Comparison of ENCODE assay signal across 20 cellular contexts in the genomic region with DNA sequence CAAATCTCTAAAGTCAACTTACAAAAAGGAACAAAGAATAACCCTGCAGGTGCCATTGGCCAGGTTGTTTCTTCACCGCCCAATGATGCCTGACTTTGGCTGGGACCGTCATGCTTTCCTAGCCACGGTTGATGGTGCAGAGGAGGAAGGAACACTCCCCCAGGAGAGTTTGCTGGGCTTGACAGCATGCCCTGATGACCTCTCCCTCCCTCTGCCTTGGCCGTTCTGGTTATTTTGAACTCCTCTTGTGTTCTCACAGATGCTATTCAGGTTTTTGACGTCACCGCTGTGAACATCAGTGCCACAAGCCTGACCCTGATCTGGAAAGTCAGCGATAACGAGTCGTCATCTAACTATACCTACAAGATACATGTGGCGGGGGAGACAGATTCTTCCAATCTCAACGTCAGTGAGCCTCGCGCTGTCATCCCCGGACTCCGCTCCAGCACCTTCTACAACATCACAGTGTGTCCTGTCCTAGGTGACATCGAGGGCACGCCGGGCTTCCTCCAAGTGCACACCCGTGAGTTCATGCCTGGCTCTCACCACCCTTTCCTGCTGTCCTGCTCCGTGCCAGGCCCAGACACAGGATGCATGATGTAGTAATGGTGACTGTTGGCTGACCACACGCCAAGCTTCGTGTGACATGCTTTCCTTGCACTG.
DNase-seq lines count a peak whose midpoint lies in the region; ATAC-seq and TF ChIP-seq lines count a peak whose summit lies in the region.
"Had no signal": no experiment of that assay in that cellular context is flagged by ENCODE, and none has a peak within 500 bp of the region (broad histone marks: within the 10 kb centered on the region; RNA-seq: fewer than 3 reads in every experiment).

No MANE protein-coding gene starts in this region.

- H3K9me3 ChIP-seq in thyroid gland (no peaks in the 10 kb centered on the region), BE2C (no peaks in the 10 kb centered on the region)
- H3K9me3 ChIP-seq: SJSA1 had no signal

- no peak overlapping the region for H3K4me3 ChIP-seq in thyroid gland (replicated peaks in 1 of 3)
- H3K4me3 ChIP-seq in BE2C (ENCODE audit: low read depth, low read length) = no peak overlapping the region
- H3K4me3 ChIP-seq: SJSA1 had no signal

- H3K27me3 Mint-ChIP-seq in activated T-helper 17 cell treated with anti-CD3 and anti-CD28 coated beads, Interleukin-2, amount 50 U/mL, for 72 hours = no peaks in the 10 kb centered on the region

- peak overlapping the region; percentile 56 to 62 (median 57) for H3K27ac ChIP-seq in thyroid gland
- H3K27ac ChIP-seq: 22Rv1, SJSA1 had no signal

- H3K4me1 ChIP-seq in thyroid gland (peaks cover 12 to 23% of the 10 kb centered on the region in 2 donors), BE2C (no peaks in the 10 kb centered on the region)
- H3K4me1 ChIP-seq: SJSA1 had no signal

- peak overlapping the region; percentile 10 for H3K27ac Mint-ChIP-seq in activated T-helper 17 cell treated with anti-CD3 and anti-CD28 coated beads, Interleukin-2, amount 50 U/mL, for 72 hours

- H3K36me3 ChIP-seq in thyroid gland (peaks cover 8 to 9% of the 10 kb centered on the region in 2 donors), BE2C (no peaks in the 10 kb centered on the region)

- H3K9me3 Mint-ChIP-seq in activated T-helper 17 cell treated with anti-CD3 and anti-CD28 coated beads, Interleukin-2, amount 50 U/mL, for 72 hours = no peaks in the 10 kb centered on the region

- 65 to 75% methylated on average over 22 of the region's 22 CpGs for WGBS in thyroid gland, 2 donors

- intact Hi-C loops in thyroid gland (cut with DNase I) = no loop called here

- no peaks in the 10 kb centered on the region for H3K27me3 ChIP-seq in thyroid gland
- no peaks in the 10 kb centered on the region for H3K27me3 ChIP-seq in BE2C
- H3K27me3 ChIP-seq: SJSA1 had no signal

- TF ChIP-seq CTCF in thyroid gland (IDR thresholded peaks at IDR 0.05) (no peak), BE2C (IDR thresholded peaks at IDR 0.05; ENCODE audit: low read depth, low read length) (no peak)

- peaks cover 92% of the 10 kb centered on the region for H3K36me3 Mint-ChIP-seq in activated T-helper 17 cell treated with anti-CD3 and anti-CD28 coated beads, Interleukin-2, amount 50 U/mL, for 72 hours (ENCODE audit: low read depth)

- TF ChIP-seq POLR2A in thyroid gland (IDR thresholded peaks at IDR 0.05) = no peak

- DNase-seq in activated CD8-positive, alpha-beta memory T cell treated with anti-CD3 and anti-CD28 coated beads for 24 hours = peak; percentile 43
- no peak for DNase-seq in activated CD8-positive, alpha-beta memory T cell treated with anti-CD3 and anti-CD28 coated beads, Interleukin-2, amount 50 U/mL, for 48 hours
- peak; percentile 53 for DNase-seq in mesenteric fat pad (ENCODE audit: low spot score)
- DNase-seq in thyroid gland = peak; percentile 82 to 86
- no peak for DNase-seq in BE2C
- DNase-seq: ACHN, DMS79 treated with DMSO at 0.1 percent for 48 hours, Karpas-422, MV-4-11, NCI-H1694 treated with DMSO at 0.1 percent for 48 hours, NCI-H2081 treated with DMSO at 0.1 percent for 48 hours, NCI-H2171 treated with DMSO at 0.1 percent for 48 hours, NCI-H524 treated with DMSO at 0.1 percent for 48 hours, NCI-H82, OCI-M1 had no signal

- no peak for ATAC-seq in activated T-helper 17 cell treated with anti-CD3 and anti-CD28 coated beads, Interleukin-2, amount 50 U/mL, for 72 hours (replicated peaks)
- no peak for ATAC-seq in GM21619 (IDR thresholded peaks at IDR 0.05; ENCODE audit: unreplicated experiment)
- ATAC-seq in HG03108 (IDR thresholded peaks at IDR 0.05; ENCODE audit: unreplicated experiment) = no peak

- H3K4me1 Mint-ChIP-seq in activated T-helper 17 cell treated with anti-CD3 and anti-CD28 coated beads, Interleukin-2, amount 50 U/mL, for 72 hours = peaks cover 11% of the 10 kb centered on the region

- no peak overlapping the region for H3K4me3 Mint-ChIP-seq in activated T-helper 17 cell treated with anti-CD3 and anti-CD28 coated beads, Interleukin-2, amount 50 U/mL, for 72 hours

Comparison
In these comparisons a context has a peak if more than half of its experiments do, and no peak if none do; other contexts are left out.
1. DNase-seq: peak in activated CD8-positive, alpha-beta memory T cell treated with anti-CD3 and anti-CD28 coated beads for 24 hours (single experiment), mesenteric fat pad (single experiment) and thyroid gland (2 of 2); none in activated CD8-positive, alpha-beta memory T cell treated with anti-CD3 and anti-CD28 coated beads, Interleukin-2, amount 50 U/mL, for 48 hours (single experiment) and BE2C (single experiment).